ENCODE assay signal across 8 cellular contexts in genomic region chr18:13562494-13563029, GRCh38.
DNase-seq lines count a peak whose midpoint lies in the region; ATAC-seq and TF ChIP-seq lines count a peak whose summit lies in the region.

No MANE protein-coding gene starts in this region.

- H3K27me3 Mint-ChIP-seq in T-helper 17 cell = no peaks in the 10 kb centered on the region
- H3K27me3 Mint-ChIP-seq in stimulated activated naive B cell treated with anti-CD40 and anti-IgM and Interleukin-4, amounts not matched to agents 10 μg/mL and 1 μg/mL and 100 μg/mL, for 72 hours = no peaks in the 10 kb centered on the region

- H3K36me3 Mint-ChIP-seq in T-helper 17 cell (ENCODE audit: low read depth) = no peaks in the 10 kb centered on the region
- peaks cover 0 to 3% of the 10 kb centered on the region in 2 donors for H3K36me3 Mint-ChIP-seq in stimulated activated naive B cell treated with anti-CD40 and anti-IgM and Interleukin-4, amounts not matched to agents 10 μg/mL and 1 μg/mL and 100 μg/mL, for 72 hours

- DNase-seq in T-helper 17 cell (no peak), dorsolateral prefrontal cortex (no peak), NCI-H526 (lab: John Stamatoyannopoulos, UW) (no peak), occipital lobe (lab: John Stamatoyannopoulos, UW) (no peak), NCI-H2227 (lab: John Stamatoyannopoulos, UW; ENCODE audit: unreplicated experiment) (no peak)
- peak; percentile 89 for DNase-seq in stimulated activated naive B cell treated with anti-CD40 and anti-IgM and Interleukin-4, amounts not matched to agents 10 μg/mL and 1 μg/mL and 100 μg/mL, for 72 hours

- peak; percentile 38 for ATAC-seq in GM18499 (IDR thresholded peaks at IDR 0.05; ENCODE audit: insufficient read depth, unreplicated experiment)
- ATAC-seq in HG02678 (IDR thresholded peaks at IDR 0.05; ENCODE audit: unreplicated experiment) = peak; percentile 59
- ATAC-seq in T-helper 17 cell = peak; percentile 80
- peak; percentile 67 to 74 for ATAC-seq in stimulated activated naive B cell treated with anti-CD40 and anti-IgM and Interleukin-4, amounts not matched to agents 10 μg/mL and 1 μg/mL and 100 μg/mL, for 72 hours (replicated peaks)

- H3K27ac Mint-ChIP-seq in T-helper 17 cell = peak overlapping the region; percentile 89
- peak overlapping the region; percentile 100 for H3K27ac Mint-ChIP-seq in stimulated activated naive B cell treated with anti-CD40 and anti-IgM and Interleukin-4, amounts not matched to agents 10 μg/mL and 1 μg/mL and 100 μg/mL, for 72 hours

- no peaks in the 10 kb centered on the region for H3K9me3 Mint-ChIP-seq in stimulated activated naive B cell treated with anti-CD40 and anti-IgM and Interleukin-4, amounts not matched to agents 10 μg/mL and 1 μg/mL and 100 μg/mL, for 72 hours

- TF ChIP-seq CTCF in dorsolateral prefrontal cortex (IDR thresholded peaks at IDR 0.05 in 54 of 56, conservative IDR thresholded peaks at IDR 0.05 in 2 of 56; ENCODE audit: low read depth in 1 of 56, partially characterized antibody in 56 of 56) = no peak

- H3K27me3 ChIP-seq in dorsolateral prefrontal cortex = no peaks in the 10 kb centered on the region

- peak overlapping the region in 2 of 59 donors; percentile 0 to 22 for H3K4me3 ChIP-seq in dorsolateral prefrontal cortex

- H3K4me3 Mint-ChIP-seq in T-helper 17 cell = no peak overlapping the region
- peak overlapping the region; percentile 84 to 85 for H3K4me3 Mint-ChIP-seq in stimulated activated naive B cell treated with anti-CD40 and anti-IgM and Interleukin-4, amounts not matched to agents 10 μg/mL and 1 μg/mL and 100 μg/mL, for 72 hours

- H3K9me3 ChIP-seq in T-helper 17 cell (ENCODE audit: control insufficient read depth, low read length, poor library complexity, severe bottlenecking) = no peaks in the 10 kb centered on the region

- H3K27ac ChIP-seq in dorsolateral prefrontal cortex = peak overlapping the region in 58 of 59 donors; percentile 74 to 100 (median 98)

- intact Hi-C loops in dorsolateral prefrontal cortex (cut with DNase I) = loop anchor here in 1 of 2 donors (10.0 kb wide), 1 partner anchor 432 kb away; no protein-coding TSS in a partner anchor

- peaks cover 35% of the 10 kb centered on the region for H3K4me1 Mint-ChIP-seq in T-helper 17 cell
- peaks cover 45 to 80% of the 10 kb centered on the region in 2 donors for H3K4me1 Mint-ChIP-seq in stimulated activated naive B cell treated with anti-CD40 and anti-IgM and Interleukin-4, amounts not matched to agents 10 μg/mL and 1 μg/mL and 100 μg/mL, for 72 hours
